In the genomic region with DNA sequence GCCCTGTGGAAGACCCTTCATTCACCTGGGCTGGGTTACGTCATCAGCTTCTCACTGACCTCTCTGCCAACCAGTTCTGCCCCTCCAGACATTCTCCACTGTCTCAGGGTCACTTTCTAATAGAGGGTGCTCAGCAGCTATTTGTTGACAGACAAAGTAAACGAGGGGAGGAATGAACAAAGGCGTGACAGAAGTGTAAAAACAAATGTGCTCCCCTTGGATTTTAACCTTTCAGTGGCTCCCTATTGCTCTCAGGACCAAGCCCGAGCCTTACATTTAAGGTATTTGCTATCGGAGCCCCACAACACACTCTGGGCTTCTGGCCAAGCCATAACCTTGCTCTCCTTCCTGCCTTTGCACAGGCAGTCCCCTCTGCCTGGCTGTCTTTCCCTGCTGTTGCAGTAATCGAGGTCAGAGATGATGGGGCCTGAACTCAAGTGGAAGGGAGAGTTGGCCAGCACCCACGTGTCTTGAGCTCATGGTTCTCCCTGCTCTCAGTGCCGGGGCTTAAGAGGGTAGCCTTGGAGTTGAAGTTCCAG, we compare ENCODE assay signal across 10 cellular contexts. TPM values are rescaled to one million over a fixed set of nuclear protein-coding genes. Genes with fewer than 3 reads are reported as not detected.
A peak's percentile ranks its signal among the peaks of the same experiment; 100 is the strongest.
DNase-seq lines count a peak whose midpoint lies in the region; ATAC-seq and TF ChIP-seq lines count a peak whose summit lies in the region.
"Had no signal": no experiment of that assay in that cellular context is flagged by ENCODE, and none has a peak within 500 bp of the region (broad histone marks: within the 10 kb centered on the region; RNA-seq: fewer than 3 reads in every experiment).

No MANE protein-coding gene starts in this region.

- peak overlapping the region in 1 of 5 experiments; percentile 64 for H3K4me3 Mint-ChIP-seq in brain
- no peak overlapping the region for H3K4me3 Mint-ChIP-seq in nephron progenitor cell

- ATAC-seq in GM18498 (IDR thresholded peaks at IDR 0.05; ENCODE audit: unreplicated experiment) (no peak), HG03457 (IDR thresholded peaks at IDR 0.05; ENCODE audit: unreplicated experiment) (no peak)

- H3K9me3 Mint-ChIP-seq in brain (peaks cover 0 to 1% (median under 1%) of the 10 kb centered on the region in 5 experiments), nephron progenitor cell (peaks cover 7% of the 10 kb centered on the region)

- H3K36me3 Mint-ChIP-seq in brain (no peaks in the 10 kb centered on the region), nephron progenitor cell (ENCODE audit: low read depth) (no peaks in the 10 kb centered on the region)

- TF ChIP-seq CTCF in brain (conservative IDR thresholded peaks at IDR 0.05) (no peak), nephron progenitor cell (IDR thresholded peaks at IDR 0.05) (no peak)

- H3K27me3 Mint-ChIP-seq in brain, result no peaks in the 10 kb centered on the region
- H3K27me3 Mint-ChIP-seq in nephron progenitor cell (ENCODE audit: low read depth, poor library complexity), result peaks cover 18% of the 10 kb centered on the region

- DNase-seq in EH (ENCODE audit: low read depth) (peak; percentile 15), NCI-H2196 treated with DMSO at 0.1 percent for 48 hours (lab: John Stamatoyannopoulos, UW; ENCODE audit: unreplicated experiment) (peak; percentile 27), nephron progenitor cell (no peak), D341Med (ENCODE audit: low spot score) (no peak)
- no peak for DNase-seq in effector CD8-positive, alpha-beta T cell (lab: John Stamatoyannopoulos, UW)
- DNase-seq: cortex of kidney, NCI-H446 treated with DMSO at 0.1 percent for 48 hours had no signal

- H3K4me1 Mint-ChIP-seq in brain (peaks cover 1% of the 10 kb centered on the region), nephron progenitor cell (peaks cover 34% of the 10 kb centered on the region)

- H3K27ac Mint-ChIP-seq in brain, result peak overlapping the region in 3 of 5 experiments; percentile 9 to 47 (median 21)
- H3K27ac Mint-ChIP-seq in nephron progenitor cell, result peak overlapping the region; percentile 88

RNA-seq across cellular contexts. Expression of gene MARCKSL1, which starts 9.3 kb away (rescaled TPM):
- 1,713 TPM for polyA plus RNA-seq in brain (ENCODE audit: insufficient read depth, low read depth, low replicate concordance)

RNA-seq across cellular contexts. Expression of gene FAM229A, which starts 16.9 kb away (rescaled TPM):
- 3.0 TPM for polyA plus RNA-seq in brain (ENCODE audit: insufficient read depth, low read depth, low replicate concordance)

RNA-seq across cellular contexts. Expression of gene TSSK3, which starts 17.0 kb away (rescaled TPM):
- polyA plus RNA-seq in brain (ENCODE audit: insufficient read depth, low read depth, low replicate concordance), result not detected

RNA-seq across cellular contexts. Expression of gene BSDC1, which starts 48.9 kb away (rescaled TPM):
- polyA plus RNA-seq in brain (ENCODE audit: insufficient read depth, low read depth, low replicate concordance), result 121 TPM

RNA-seq across cellular contexts. Expression of gene HDAC1, which starts 53.5 kb away (rescaled TPM):
- polyA plus RNA-seq in brain (ENCODE audit: insufficient read depth, low read depth, low replicate concordance), result 81.1 TPM

Comparison
In these comparisons a context has a peak if more than half of its experiments do, and no peak if none do; other contexts are left out.
1. DNase-seq: peak in EH (single experiment) and NCI-H2196 treated with DMSO at 0.1 percent for 48 hours (single experiment); none in nephron progenitor cell (single experiment), effector CD8-positive, alpha-beta T cell (single experiment) and D341Med (single experiment).